Comparison of ENCODE assay signal across 7 cellular contexts in genomic region chr4:1748465-1748995, GRCh38. TPM values are rescaled to one million over a fixed set of nuclear protein-coding genes. Genes with fewer than 3 reads are reported as not detected.
DNase-seq lines count a peak whose midpoint lies in the region; ATAC-seq, FAIRE-seq and TF ChIP-seq lines count a peak whose summit lies in the region.

No MANE protein-coding gene starts in this region.

- WGBS in small intestine, 3 donors: 3 to 15% (median 5%) methylated on average over 14 to 29 of the region's 29 CpGs

- H3K4me3 ChIP-seq in NB4 (ENCODE audit: low read depth, low read length): no peak overlapping the region
- no peak overlapping the region for H3K4me3 ChIP-seq in small intestine (ENCODE audit: low read depth in 1 of 2, low read length in 2 of 2)

- no peaks in the 10 kb centered on the region for H3K27me3 ChIP-seq in small intestine (ENCODE audit: control insufficient read depth in 2 of 2, insufficient read depth in 2 of 2, low read length in 2 of 2)

- peak; percentile 92 for DNase-seq in NB4 (ENCODE audit: low read depth)
- DNase-seq in T-helper 1 cell: peak; percentile 49 to 78 (median 71)
- DNase-seq in activated naive CD8-positive, alpha-beta T cell treated with anti-CD3 and anti-CD28 coated beads, Interleukin-2, amount 50 U/mL, for 24 hours: peak; percentile 95
- DNase-seq in left ventricle myocardium superior: peak; percentile 82
- peak; percentile 70 for DNase-seq in small intestine

- H3K36me3 Mint-ChIP-seq in activated naive CD8-positive, alpha-beta T cell treated with anti-CD3 and anti-CD28 coated beads, Interleukin-2, amount 50 U/mL, for 24 hours (ENCODE audit: low read depth): peaks cover 6% of the 10 kb centered on the region

- H3K27ac ChIP-seq in small intestine (ENCODE audit: low read depth in 1 of 2, low read length in 1 of 2): no peak overlapping the region

- no peaks in the 10 kb centered on the region for H3K36me3 ChIP-seq in small intestine (ENCODE audit: control insufficient read depth in 2 of 2, insufficient read depth in 2 of 2, low read length in 2 of 2)

- H3K4me1 ChIP-seq in small intestine (ENCODE audit: control insufficient read depth in 2 of 2, insufficient read depth in 1 of 2, low read depth in 1 of 2, low read length in 1 of 2): no peaks in the 10 kb centered on the region

- peaks cover 5% of the 10 kb centered on the region for H3K4me1 Mint-ChIP-seq in activated naive CD8-positive, alpha-beta T cell treated with anti-CD3 and anti-CD28 coated beads, Interleukin-2, amount 50 U/mL, for 24 hours

- TF ChIP-seq CTCF in GM12873 (IDR thresholded peaks at IDR 0.05; ENCODE audit: insufficient read depth, low read depth, low read length, missing control alignments) (peak; percentile 85), NB4 (IDR thresholded peaks at IDR 0.05; ENCODE audit: low read depth, low read length) (peak; percentile 92)

- H3K9me3 ChIP-seq in small intestine (ENCODE audit: control insufficient read depth, low read depth): no peaks in the 10 kb centered on the region

- no peaks in the 10 kb centered on the region for H3K9me3 Mint-ChIP-seq in activated naive CD8-positive, alpha-beta T cell treated with anti-CD3 and anti-CD28 coated beads, Interleukin-2, amount 50 U/mL, for 24 hours

- H3K27ac Mint-ChIP-seq in activated naive CD8-positive, alpha-beta T cell treated with anti-CD3 and anti-CD28 coated beads, Interleukin-2, amount 50 U/mL, for 24 hours: no peak overlapping the region

- intact Hi-C loops in left ventricle myocardium superior (cut with micrococcal nuclease): loop anchor here (10.0 kb wide), 1 partner anchor 66 kb away; no protein-coding TSS in a partner anchor

- no peak for FAIRE-seq in small intestine (lab: Jason Lieb, UNC)

- no peak overlapping the region for H3K4me3 Mint-ChIP-seq in activated naive CD8-positive, alpha-beta T cell treated with anti-CD3 and anti-CD28 coated beads, Interleukin-2, amount 50 U/mL, for 24 hours

- ATAC-seq in activated naive CD8-positive, alpha-beta T cell treated with anti-CD3 and anti-CD28 coated beads, Interleukin-2, amount 50 U/mL, for 24 hours: peak; percentile 65
- peak; percentile 49 for ATAC-seq in left ventricle myocardium superior
- no peak for ATAC-seq in HG03139 (IDR thresholded peaks at IDR 0.05; ENCODE audit: unreplicated experiment)

- H3K27me3 Mint-ChIP-seq in activated naive CD8-positive, alpha-beta T cell treated with anti-CD3 and anti-CD28 coated beads, Interleukin-2, amount 50 U/mL, for 24 hours: no peaks in the 10 kb centered on the region

- TF ChIP-seq POLR2A in NB4 (IDR thresholded peaks at IDR 0.05; ENCODE audit: extremely low read depth, insufficient read length): no peak

RNA-seq across cellular contexts. Expression of gene TACC3, which starts 27.2 kb away (rescaled TPM):
- total RNA-seq in left ventricle myocardium superior: 6.4 TPM
- polyA plus RNA-seq in small intestine: 10 to 100 TPM; 11.9 to 41.4 (median 12.7) TPM

RNA-seq across cellular contexts. Expression of gene TMEM129, which starts 27.4 kb away (rescaled TPM):
- 31.2 TPM for total RNA-seq in left ventricle myocardium superior
- 10 to 100 TPM; 18.6 to 47.2 (median 25.5) TPM for polyA plus RNA-seq in small intestine

RNA-seq across cellular contexts. Expression of gene SLBP, which starts 36.4 kb away (rescaled TPM):
- total RNA-seq in left ventricle myocardium superior: 14.3 TPM
- 10 to 100 TPM; 25.5 to 28.2 (median 27.6) TPM for polyA plus RNA-seq in small intestine

RNA-seq across cellular contexts. Expression of gene FGFR3, which starts 44.6 kb away (rescaled TPM):
- 1.7 TPM for total RNA-seq in left ventricle myocardium superior
- polyA plus RNA-seq in small intestine: 10 to 100 TPM; 13.8 to 35.8 (median 35.7) TPM
